In genomic region chr6:156822747-156823206, GRCh38 we compare ENCODE assay signal across 14 cellular contexts. TPM values are rescaled to one million over a fixed set of nuclear protein-coding genes. Genes with fewer than 3 reads are reported as not detected.
DNase-seq lines count a peak whose midpoint lies in the region; ATAC-seq, FAIRE-seq and TF ChIP-seq lines count a peak whose summit lies in the region.
"Had no signal": no experiment of that assay in that cellular context is flagged by ENCODE, and none has a peak within 500 bp of the region (broad histone marks: within the 10 kb centered on the region; RNA-seq: fewer than 3 reads in every experiment).

No MANE protein-coding gene starts in this region.

- intact Hi-C loops in CD8-positive, alpha-beta T cell (cut with DNase I, micrococcal nuclease): no loop called here

- H3K9me3 ChIP-seq in CD8-positive, alpha-beta T cell (ENCODE audit: low read length): no peaks in the 10 kb centered on the region
- H3K9me3 ChIP-seq in endocrine pancreas (ENCODE audit: control insufficient read depth, low read length): no peaks in the 10 kb centered on the region

- ATAC-seq in CD8-positive, alpha-beta T cell: no peak
- ATAC-seq in HG02981 (IDR thresholded peaks at IDR 0.05; ENCODE audit: unreplicated experiment) (no peak), HG03354 (IDR thresholded peaks at IDR 0.05; ENCODE audit: poor library complexity, severe bottlenecking, unreplicated experiment) (no peak), HG03460 (IDR thresholded peaks at IDR 0.05; ENCODE audit: unreplicated experiment) (no peak)
- ATAC-seq: Panc1 had no signal

- peaks cover 87% of the 10 kb centered on the region for H3K4me1 Mint-ChIP-seq in CD8-positive, alpha-beta T cell (ENCODE audit: low read depth)
- peaks cover 59% of the 10 kb centered on the region for H3K4me1 Mint-ChIP-seq in nephron

- peaks cover 62% of the 10 kb centered on the region for H3K4me1 ChIP-seq in CD8-positive, alpha-beta T cell (ENCODE audit: insufficient read depth, low read length)
- peaks cover 33% of the 10 kb centered on the region for H3K4me1 ChIP-seq in endocrine pancreas (ENCODE audit: control insufficient read depth, insufficient read depth, low read length)

- H3K27ac ChIP-seq in CD8-positive, alpha-beta T cell (ENCODE audit: low read depth, low read length): no peak overlapping the region
- H3K27ac ChIP-seq: GM23248 had no signal

- no peak for FAIRE-seq in urothelium cell line (lab: Jason Lieb, UNC)

- CTCF ChIA-PET in CD8-positive, alpha-beta T cell (lab: Charles Lee): no interaction called here

- no peak overlapping the region for H3K4me3 ChIP-seq in CD8-positive, alpha-beta T cell (ENCODE audit: low read depth, low read length)
- H3K4me3 ChIP-seq in endocrine pancreas (ENCODE audit: control insufficient read depth, insufficient read depth, low read length): peak overlapping the region; percentile 7
- H3K4me3 ChIP-seq: GM23248 had no signal

- H3K9ac ChIP-seq in endocrine pancreas (ENCODE audit: control insufficient read depth, insufficient read depth, low read length): no peak overlapping the region
- H3K9ac ChIP-seq: GM23248 had no signal

- no peaks in the 10 kb centered on the region for H3K36me3 ChIP-seq in CD8-positive, alpha-beta T cell (ENCODE audit: insufficient read depth, low read length)
- H3K36me3 ChIP-seq in endocrine pancreas (ENCODE audit: control insufficient read depth, insufficient read depth, low read length): no peaks in the 10 kb centered on the region

- no peaks in the 10 kb centered on the region for H3K9me3 Mint-ChIP-seq in CD8-positive, alpha-beta T cell
- H3K9me3 Mint-ChIP-seq in nephron: no peaks in the 10 kb centered on the region

- POLR2A ChIA-PET in CD8-positive, alpha-beta T cell (lab: Charles Lee): interaction anchor here (0.5 to 1.1 kb wide), 2 partner anchors 30 to 236 kb away, joined by 3 to 4 read pairs; no protein-coding TSS in a partner anchor

- peak overlapping the region; percentile 50 for H3K27ac Mint-ChIP-seq in CD8-positive, alpha-beta T cell
- H3K27ac Mint-ChIP-seq in nephron: peak overlapping the region; percentile 31 to 92 (median 55)

- H3K36me3 Mint-ChIP-seq in CD8-positive, alpha-beta T cell: peaks cover 13% of the 10 kb centered on the region
- H3K36me3 Mint-ChIP-seq in nephron (ENCODE audit: low read depth): no peaks in the 10 kb centered on the region

- no peaks in the 10 kb centered on the region for H3K27me3 ChIP-seq in CD8-positive, alpha-beta T cell (ENCODE audit: insufficient read depth, low read length)
- H3K27me3 ChIP-seq in endocrine pancreas (ENCODE audit: control insufficient read depth, insufficient read depth, low read length): no peaks in the 10 kb centered on the region

- H3K27me3 Mint-ChIP-seq in CD8-positive, alpha-beta T cell (ENCODE audit: low read depth): no peaks in the 10 kb centered on the region
- H3K27me3 Mint-ChIP-seq in nephron (ENCODE audit: low read depth): no peaks in the 10 kb centered on the region

- no peak for TF ChIP-seq CTCF in CD8-positive, alpha-beta T cell (IDR thresholded peaks at IDR 0.05)
- no peak for TF ChIP-seq CTCF in nephron (IDR thresholded peaks at IDR 0.05; ENCODE audit: unreplicated experiment in 3 of 3)

- DNase-seq in CD8-positive, alpha-beta T cell: no peak
- DNase-seq in NCI-H2227 (lab: John Stamatoyannopoulos, UW; ENCODE audit: unreplicated experiment): peak; percentile 51
- DNase-seq in urothelium cell line (ENCODE audit: low spot score): no peak
- DNase-seq: activated CD8-positive, alpha-beta memory T cell treated with anti-CD3 and anti-CD28 coated beads, Interleukin-2, amount 50 U/mL, for 4 hours; aorta; GM23248; NCI-H2081; stimulated activated CD4-positive, alpha-beta T cell treated with anti-CD3 and anti-CD28 coated beads, Interleukin-12 subunit alpha, Interleukin-12 subunit beta, amount 100 ng/mL, for 4 hours had no signal

- H3K4me3 Mint-ChIP-seq in CD8-positive, alpha-beta T cell: no peak overlapping the region
- peak overlapping the region in 2 of 3 experiments; percentile 19 to 42 for H3K4me3 Mint-ChIP-seq in nephron

RNA-seq across cellular contexts. Expression of gene ARID1B, which starts 45.6 kb away (rescaled TPM):
- total RNA-seq in CD8-positive, alpha-beta T cell: 100 to 1,000 TPM in 1 of 2 experiments, 10 to 100 TPM in 1; 98.4 to 111 TPM
